In genomic region chr19:45514376-45515051, GRCh38 we compare ENCODE assay signal across 1 cellular context.
TF ChIP-seq lines count a peak whose summit lies in the region.

No MANE protein-coding gene starts in this region.

TF ChIP-seq in GM23338, 12 proteins besides CTCF, POLR2A, EP300 and RAD21 (continued from another document):
- no peak for TF ChIP-seq ZNF462 (CRISPR knock-in tag; IDR thresholded peaks at IDR 0.05)
- TF ChIP-seq ETS1 (IDR thresholded peaks at IDR 0.05), result no peak
- TF ChIP-seq REST (IDR thresholded peaks at IDR 0.05; ENCODE audit: unreplicated experiment), result no peak
- TF ChIP-seq EZH2phosphoT487 (IDR thresholded peaks at IDR 0.05; ENCODE audit: unreplicated experiment), result no peak
- TF ChIP-seq NANOG (IDR thresholded peaks at IDR 0.05; ENCODE audit: borderline replicate concordance), result no peak
- TF ChIP-seq STAT1 (IDR thresholded peaks at IDR 0.05; ENCODE audit: unreplicated experiment), result no peak
- TF ChIP-seq EZH2 (IDR thresholded peaks at IDR 0.05; ENCODE audit: low read depth, unreplicated experiment), result no peak
- TF ChIP-seq CREB1 (CRISPR knock-in tag; IDR thresholded peaks at IDR 0.05; ENCODE audit: low read depth), result no peak
- TF ChIP-seq ZNF114 (CRISPR knock-in tag; IDR thresholded peaks at IDR 0.05), result no peak
- TF ChIP-seq ZNF331 (CRISPR knock-in tag; IDR thresholded peaks at IDR 0.05; ENCODE audit: low read depth), result no peak
